8 cellular contexts compared by ENCODE assay signal in genomic region chr3:156535162-156535627, GRCh38. TPM values are rescaled to one million over a fixed set of nuclear protein-coding genes. Genes with fewer than 3 reads are reported as not detected.
DNase-seq lines count a peak whose midpoint lies in the region; ATAC-seq, FAIRE-seq and TF ChIP-seq lines count a peak whose summit lies in the region.

No MANE protein-coding gene starts in this region.

- peak; percentile 95 for ATAC-seq in upper lobe of right lung

- H3K9me3 ChIP-seq in upper lobe of right lung: no peaks in the 10 kb centered on the region
- H3K9me3 ChIP-seq in effector memory CD4-positive, alpha-beta T cell (ENCODE audit: control insufficient read depth, low read length): no peaks in the 10 kb centered on the region

- intact Hi-C loops in upper lobe of right lung (cut with DNase I): no loop called here

- H3K27me3 Mint-ChIP-seq in activated T-cell treated with anti-CD3 and anti-CD28 coated beads, Interleukin-2, amount 50 U/mL, for 24 hours: no peaks in the 10 kb centered on the region
- no peaks in the 10 kb centered on the region for H3K27me3 Mint-ChIP-seq in activated naive CD4-positive, alpha-beta T cell treated with anti-CD3 and anti-CD28 coated beads, Interleukin-2, amount 10 ng/mL, durations not matched to agents 7 days and 5 days

- no peaks in the 10 kb centered on the region for H3K9me3 Mint-ChIP-seq in activated T-cell treated with anti-CD3 and anti-CD28 coated beads, Interleukin-2, amount 50 U/mL, for 24 hours
- no peaks in the 10 kb centered on the region for H3K9me3 Mint-ChIP-seq in activated naive CD4-positive, alpha-beta T cell treated with anti-CD3 and anti-CD28 coated beads, Interleukin-2, amount 10 ng/mL, durations not matched to agents 7 days and 5 days

- peak overlapping the region; percentile 18 for H3K27ac Mint-ChIP-seq in activated T-cell treated with anti-CD3 and anti-CD28 coated beads, Interleukin-2, amount 50 U/mL, for 24 hours
- no peak overlapping the region for H3K27ac Mint-ChIP-seq in activated naive CD4-positive, alpha-beta T cell treated with anti-CD3 and anti-CD28 coated beads, Interleukin-2, amount 10 ng/mL, durations not matched to agents 7 days and 5 days

- H3K4me3 ChIP-seq in coronary artery (no peak overlapping the region), upper lobe of right lung (no peak overlapping the region)
- no peak overlapping the region for H3K4me3 ChIP-seq in effector memory CD4-positive, alpha-beta T cell (ENCODE audit: insufficient read depth, low read depth, low read length, poor library complexity, severe bottlenecking)

- peak; percentile 96 for FAIRE-seq in RCC 7860 (lab: Jason Lieb, UNC)

- peaks cover 10% of the 10 kb centered on the region for H3K4me1 ChIP-seq in upper lobe of right lung
- no peaks in the 10 kb centered on the region for H3K4me1 ChIP-seq in effector memory CD4-positive, alpha-beta T cell (ENCODE audit: control insufficient read depth, insufficient read depth, low read length, poor library complexity, severe bottlenecking)

- peaks cover 37% of the 10 kb centered on the region for H3K36me3 Mint-ChIP-seq in activated T-cell treated with anti-CD3 and anti-CD28 coated beads, Interleukin-2, amount 50 U/mL, for 24 hours (ENCODE audit: low read depth)
- H3K36me3 Mint-ChIP-seq in activated naive CD4-positive, alpha-beta T cell treated with anti-CD3 and anti-CD28 coated beads, Interleukin-2, amount 10 ng/mL, durations not matched to agents 7 days and 5 days: peaks cover 14% of the 10 kb centered on the region

- DNase-seq in activated T-cell treated with anti-CD3 and anti-CD28 coated beads, Interleukin-2, amount 50 U/mL, for 24 hours: no peak
- DNase-seq in activated T-cell treated with anti-CD3 and anti-CD28 coated beads for 4 hours (no peak), RCC 7860 (ENCODE audit: low spot score) (peak; percentile 98), coronary artery (ENCODE audit: low spot score) (peak; percentile 87), medulla oblongata (ENCODE audit: extremely low spot score) (peak; percentile 90), upper lobe of right lung (no peak)
- DNase-seq in effector memory CD4-positive, alpha-beta T cell: no peak
- DNase-seq in activated naive CD4-positive, alpha-beta T cell treated with anti-CD3 and anti-CD28 coated beads, Interleukin-2, amount 10 ng/mL, durations not matched to agents 7 days and 5 days: no peak

- peaks cover 12% of the 10 kb centered on the region for H3K4me1 Mint-ChIP-seq in activated T-cell treated with anti-CD3 and anti-CD28 coated beads, Interleukin-2, amount 50 U/mL, for 24 hours (ENCODE audit: low read depth)
- no peaks in the 10 kb centered on the region for H3K4me1 Mint-ChIP-seq in activated naive CD4-positive, alpha-beta T cell treated with anti-CD3 and anti-CD28 coated beads, Interleukin-2, amount 10 ng/mL, durations not matched to agents 7 days and 5 days

- TF ChIP-seq CTCF in coronary artery (IDR thresholded peaks at IDR 0.05) (no peak), upper lobe of right lung (IDR thresholded peaks at IDR 0.05) (peak; percentile 24)

- no peaks in the 10 kb centered on the region for H3K27me3 ChIP-seq in upper lobe of right lung
- no peaks in the 10 kb centered on the region for H3K27me3 ChIP-seq in effector memory CD4-positive, alpha-beta T cell (replicated peaks; ENCODE audit: control insufficient read depth, insufficient read depth, low read length, poor library complexity, severe bottlenecking)

- CTCF ChIA-PET in activated naive CD4-positive, alpha-beta T cell treated with anti-CD3 and anti-CD28 coated beads, Interleukin-2, amount 10 ng/mL, durations not matched to agents 7 days and 5 days (lab: Charles Lee): interaction anchor here (0.6 to 2.1 kb wide), 11 partner anchors 9 to 602 kb away, joined by 3 to 6 read pairs (median 3); no protein-coding TSS in a partner anchor

- H3K36me3 ChIP-seq in upper lobe of right lung: peaks cover 19% of the 10 kb centered on the region
- peaks cover 18% of the 10 kb centered on the region for H3K36me3 ChIP-seq in effector memory CD4-positive, alpha-beta T cell (ENCODE audit: control insufficient read depth, insufficient read depth, low read length)

- H3K27ac ChIP-seq in coronary artery (peak overlapping the region; percentile 73 to 88), upper lobe of right lung (peak overlapping the region; percentile 39)
- no peak overlapping the region for H3K27ac ChIP-seq in effector memory CD4-positive, alpha-beta T cell (ENCODE audit: insufficient read depth, low read length, poor library complexity, severe bottlenecking)

- H3K4me3 Mint-ChIP-seq in activated T-cell treated with anti-CD3 and anti-CD28 coated beads, Interleukin-2, amount 50 U/mL, for 24 hours: no peak overlapping the region
- no peak overlapping the region for H3K4me3 Mint-ChIP-seq in activated naive CD4-positive, alpha-beta T cell treated with anti-CD3 and anti-CD28 coated beads, Interleukin-2, amount 10 ng/mL, durations not matched to agents 7 days and 5 days

RNA-seq across cellular contexts. Expression of gene SSR3, which starts 19.7 kb away (rescaled TPM):
- total RNA-seq in upper lobe of right lung: 178 TPM

Comparison
In these comparisons a context has a peak if more than half of its experiments do, and no peak if none do; other contexts are left out.
1. DNase-seq: peak in RCC 7860 (single experiment), coronary artery (single experiment) and medulla oblongata (single experiment); none in activated T-cell treated with anti-CD3 and anti-CD28 coated beads, Interleukin-2, amount 50 U/mL, for 24 hours (single experiment), activated T-cell treated with anti-CD3 and anti-CD28 coated beads for 4 hours (single experiment), upper lobe of right lung (single experiment), effector memory CD4-positive, alpha-beta T cell (0 of 3) and activated naive CD4-positive, alpha-beta T cell treated with anti-CD3 and anti-CD28 coated beads, Interleukin-2, amount 10 ng/mL, durations not matched to agents 7 days and 5 days (single experiment).